In genomic region chr1:232979596-232979995, GRCh38 we compare ENCODE assay signal across 16 cellular contexts. TPM values are rescaled to one million over a fixed set of nuclear protein-coding genes. Genes with fewer than 3 reads are reported as not detected.
DNase-seq lines count a peak whose midpoint lies in the region; ATAC-seq, FAIRE-seq and TF ChIP-seq lines count a peak whose summit lies in the region.
"Had no signal": no experiment of that assay in that cellular context is flagged by ENCODE, and none has a peak within 500 bp of the region (broad histone marks: within the 10 kb centered on the region; RNA-seq: fewer than 3 reads in every experiment).

No MANE protein-coding gene starts in this region.

- intact Hi-C loops in right cardiac atrium (cut with DNase I), result no loop called here

- no peak overlapping the region for H3K27ac Mint-ChIP-seq in glutamatergic neuron (ENCODE audit: unreplicated experiment)
- H3K27ac Mint-ChIP-seq: B cell, HFFc6 had no signal

- H3K36me3 Mint-ChIP-seq in glutamatergic neuron (ENCODE audit: unreplicated experiment), result peaks cover 4% of the 10 kb centered on the region

- no peak overlapping the region for H3K27ac ChIP-seq in right atrium auricular region
- H3K27ac ChIP-seq in right cardiac atrium (ENCODE audit: low read length), result no peak overlapping the region
- peak overlapping the region; percentile 7 for H3K27ac ChIP-seq in layer of hippocampus (ENCODE audit: low read depth, low read length)
- no peak overlapping the region for H3K27ac ChIP-seq in osteoblast (ENCODE audit: low read depth, low read length)

- TF ChIP-seq POLR2A in GM12892 (IDR thresholded peaks at IDR 0.05; ENCODE audit: low read depth, low read length), result no peak

- TF ChIP-seq CTCF in right atrium auricular region (IDR thresholded peaks at IDR 0.05) (no peak), osteoblast (IDR thresholded peaks at IDR 0.05; ENCODE audit: extremely low read depth, low read depth, low read length) (no peak), glutamatergic neuron (IDR thresholded peaks at IDR 0.05; ENCODE audit: partially characterized antibody, unreplicated experiment) (no peak)

- H3K9me3 ChIP-seq in right atrium auricular region, result no peaks in the 10 kb centered on the region
- H3K9me3 ChIP-seq in right cardiac atrium (ENCODE audit: control insufficient read depth, low read length), result no peaks in the 10 kb centered on the region
- no peaks in the 10 kb centered on the region for H3K9me3 ChIP-seq in osteoblast (ENCODE audit: low read depth, low read length)

- peaks cover 11% of the 10 kb centered on the region for H3K4me1 Mint-ChIP-seq in glutamatergic neuron (ENCODE audit: low read depth, unreplicated experiment)

- no peak overlapping the region for H3K4me3 Mint-ChIP-seq in glutamatergic neuron (ENCODE audit: unreplicated experiment)
- H3K4me3 Mint-ChIP-seq: B cell; CD4-positive, alpha-beta T cell; HFFc6 had no signal

- no peaks in the 10 kb centered on the region for H4K20me1 ChIP-seq in osteoblast (ENCODE audit: insufficient read depth, low read length)

- H3K27me3 ChIP-seq in right atrium auricular region (no peaks in the 10 kb centered on the region), right cardiac atrium (ENCODE audit: control insufficient read depth, insufficient read depth) (no peaks in the 10 kb centered on the region), layer of hippocampus (ENCODE audit: control insufficient read depth, insufficient read depth, low read length) (no peaks in the 10 kb centered on the region), osteoblast (ENCODE audit: insufficient read depth, low read length) (no peaks in the 10 kb centered on the region)

- no peak overlapping the region for H3K4me2 ChIP-seq in osteoblast (ENCODE audit: insufficient read depth, low read length)

- peaks cover 0 to 16% of the 10 kb centered on the region in 2 donors for H3K4me1 ChIP-seq in right atrium auricular region
- H3K4me1 ChIP-seq in right cardiac atrium (ENCODE audit: control insufficient read depth, insufficient read depth, low read length), result peaks cover 8% of the 10 kb centered on the region
- H3K4me1 ChIP-seq in osteoblast (ENCODE audit: insufficient read depth, low read length), result peaks cover 8% of the 10 kb centered on the region

- peaks cover 5% of the 10 kb centered on the region for H3K27me3 Mint-ChIP-seq in glutamatergic neuron (ENCODE audit: unreplicated experiment)
- H3K27me3 Mint-ChIP-seq: B cell; CD4-positive, alpha-beta T cell had no signal

- no peak overlapping the region for H3K4me3 ChIP-seq in right atrium auricular region
- H3K4me3 ChIP-seq in right cardiac atrium (ENCODE audit: low read length), result no peak overlapping the region
- H3K4me3 ChIP-seq in osteoblast (ENCODE audit: insufficient read depth, low read length), result no peak overlapping the region

- H3K79me2 ChIP-seq in osteoblast (ENCODE audit: insufficient read depth, low read length), result no peaks in the 10 kb centered on the region

- 96% methylated on average over 9 of the region's 9 CpGs for WGBS in right cardiac atrium

- H2AFZ ChIP-seq in osteoblast (ENCODE audit: low read length), result no peak overlapping the region

- ATAC-seq in right cardiac atrium, result no peak
- ATAC-seq in HG03159 (IDR thresholded peaks at IDR 0.05; ENCODE audit: unreplicated experiment), result no peak

- H3K36me3 ChIP-seq in right atrium auricular region, result no peaks in the 10 kb centered on the region
- H3K36me3 ChIP-seq in osteoblast (ENCODE audit: insufficient read depth, low read length), result peaks cover 3% of the 10 kb centered on the region

- DNase-seq in right atrium auricular region (ENCODE audit: low spot score) (peak; percentile 42), right cardiac atrium (no peak), osteoblast (ENCODE audit: insufficient read length, low spot score, missing footprints) (peak; percentile 48), glutamatergic neuron (no peak), GM12892 (ENCODE audit: insufficient read length) (no peak)
- DNase-seq: C1 segment of cervical spinal cord; Calu3; CD4-positive, alpha-beta T cell; DMS 273 treated with DMSO at 0.1 percent for 48 hours; GOT3; HCEC 1CT; HFFc6 had no signal

- FAIRE-seq in GM12892 (lab: Jason Lieb, UNC), result no peak
- FAIRE-seq: A204.1 had no signal

- peaks cover 5% of the 10 kb centered on the region for H3K9me3 Mint-ChIP-seq in glutamatergic neuron (ENCODE audit: unreplicated experiment)
- H3K9me3 Mint-ChIP-seq: CD4-positive, alpha-beta T cell had no signal

RNA-seq across cellular contexts. Expression of gene NTPCR, which starts 29.2 kb away (rescaled TPM):
- 10 to 100 TPM; 27.3 to 39.3 TPM for total RNA-seq in right atrium auricular region
- 10 to 100 TPM; 55.7 to 67.5 (median 56.8) TPM for total RNA-seq in right cardiac atrium
- 114 TPM for polyA plus RNA-seq in right cardiac atrium
- total RNA-seq in osteoblast, result 15.6 and 26.5 TPM in 2 replicates
- 40.7 TPM for total RNA-seq in glutamatergic neuron (ENCODE audit: unreplicated experiment)
- polyA plus RNA-seq in GM12892 (2012; ENCODE audit: missing spikeins), result 74.1 TPM

Comparison
In these comparisons a context has a peak if more than half of its experiments do, and no peak if none do; other contexts are left out.
1. DNase-seq: peak in right atrium auricular region (single experiment) and osteoblast (single experiment); none in right cardiac atrium (0 of 3), glutamatergic neuron (single experiment) and GM12892 (single experiment).